Comparison of ENCODE assay signal across 11 cellular contexts in the genomic region with DNA sequence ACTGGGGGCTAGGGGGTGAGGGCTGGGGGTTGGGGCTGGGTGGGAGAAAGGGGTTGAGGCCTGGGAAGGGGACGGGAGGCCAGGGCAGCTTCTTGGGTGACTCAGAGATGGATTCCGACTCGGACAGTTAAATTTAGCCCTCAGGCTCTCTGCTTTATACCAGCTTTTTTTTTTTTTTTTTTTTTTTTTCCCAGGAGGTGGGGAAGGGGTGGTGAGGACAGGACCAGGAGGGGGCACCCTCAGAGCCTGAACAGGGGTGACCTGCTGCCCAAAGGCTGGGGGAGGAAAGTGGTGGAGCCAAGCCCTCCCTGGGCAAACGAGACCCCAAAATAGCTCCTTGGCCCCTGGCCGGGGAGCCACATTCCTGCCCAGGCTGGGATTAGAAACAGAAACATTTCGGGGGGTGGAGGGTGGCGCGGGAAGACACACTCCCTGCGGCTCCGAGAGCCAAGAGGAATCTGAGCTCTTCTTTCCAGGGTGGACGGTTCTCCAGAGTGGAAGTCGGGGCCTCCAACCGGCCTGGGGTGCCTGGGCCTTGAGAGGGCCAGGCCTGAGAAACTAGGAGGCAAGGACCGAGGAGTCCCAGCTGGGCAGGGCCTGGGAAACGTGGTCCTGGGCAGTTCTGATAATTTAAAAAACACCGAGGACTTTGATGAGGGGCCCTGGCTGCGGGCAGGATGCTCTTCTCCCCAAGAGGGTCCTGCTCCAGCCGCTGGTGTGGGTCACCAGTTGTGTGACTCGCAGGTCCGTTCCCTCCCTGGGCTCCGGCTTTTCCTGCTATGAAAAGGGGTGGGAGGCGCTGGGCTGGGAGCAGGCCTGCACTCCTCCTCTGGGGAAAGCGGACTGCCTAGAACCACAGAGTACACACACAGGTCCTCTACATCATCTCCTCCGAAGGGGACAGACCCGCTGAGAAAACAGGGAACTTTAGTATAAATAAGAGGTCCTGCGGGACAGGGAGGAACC. TPM values are rescaled to one million over a fixed set of nuclear protein-coding genes. Genes with fewer than 3 reads are reported as not detected.
DNase-seq lines count a peak whose midpoint lies in the region; ATAC-seq lines count a peak whose summit lies in the region.
"Had no signal": no experiment of that assay in that cellular context is flagged by ENCODE, and none has a peak within 500 bp of the region (broad histone marks: within the 10 kb centered on the region; RNA-seq: fewer than 3 reads in every experiment).

No MANE protein-coding gene starts in this region.

- no peaks in the 10 kb centered on the region for H4K20me1 ChIP-seq in GM23248 (ENCODE audit: insufficient read depth)

- H3K4me3 ChIP-seq in GM23248 (peak overlapping the region; percentile 64), skeletal muscle tissue (ENCODE audit: low read length in 3 of 3) (peak overlapping the region; percentile 59 to 91 (median 90))
- H3K4me3 ChIP-seq: GM12878 had no signal

- CTCF ChIA-PET in activated CD4-positive, alpha-beta T cell treated with anti-CD3 and anti-CD28 coated beads for 36 hours (lab: Charles Lee), result interaction anchor here (0.7 kb wide), 1 partner anchor 10 kb away, joined by 3 read pairs; no protein-coding TSS in a partner anchor

- 8 to 13% methylated on average over 23 to 26 of the region's 26 CpGs for WGBS in GM23248 (ENCODE audit: low coverage in 1 of 2, low lambda C conversion rate in 2 of 2, missing lambda C conversion rate in 2 of 2), 2 experiments

- H3K9ac ChIP-seq in GM23248, result peak overlapping the region; percentile 80
- H3K9ac ChIP-seq in skeletal muscle tissue (ENCODE audit: low read depth in 1 of 3, low read length in 3 of 3), result peak overlapping the region; percentile 51 to 94 (median 86)

- intact Hi-C loops in left ventricle myocardium superior (cut with micrococcal nuclease), result no loop called here
- intact Hi-C loops in activated CD4-positive, alpha-beta T cell treated with anti-CD3 and anti-CD28 coated beads for 36 hours (cut with DNase I, micrococcal nuclease), result no loop called here

- H3K4me2 ChIP-seq in GM23248 (ENCODE audit: unreplicated experiment), result peak overlapping the region; percentile 71

- H3K36me3 ChIP-seq in GM23248 (ENCODE audit: low read depth) (peaks cover 3% of the 10 kb centered on the region; the same call in 1 of the 2 replicates), skeletal muscle tissue (ENCODE audit: control insufficient read depth in 3 of 3, insufficient read depth in 3 of 3, low read length in 3 of 3) (peaks cover 17 to 22% (median 17%) of the 10 kb centered on the region in 3 donors)

- H3K9me2 ChIP-seq in GM23248 (ENCODE audit: insufficient read depth), result no peaks in the 10 kb centered on the region

- H3K9me3 ChIP-seq in GM23248 (ENCODE audit: low read depth), result no peaks in the 10 kb centered on the region
- H3K9me3 ChIP-seq in skeletal muscle tissue (ENCODE audit: control insufficient read depth in 3 of 3, low read length in 3 of 3), result no peaks in the 10 kb centered on the region

- H3K79me2 ChIP-seq in GM23248 (ENCODE audit: insufficient read depth), result peaks cover 34% of the 10 kb centered on the region

- no peak overlapping the region for H2AFZ ChIP-seq in GM23248

- peaks cover 29% of the 10 kb centered on the region for H3K36me3 Mint-ChIP-seq in activated CD4-positive, alpha-beta T cell treated with anti-CD3 and anti-CD28 coated beads for 36 hours (ENCODE audit: low read depth)

- H3K27me3 ChIP-seq in GM23248 (replicated peaks; ENCODE audit: insufficient read depth) (no peaks in the 10 kb centered on the region), skeletal muscle tissue (ENCODE audit: control insufficient read depth in 3 of 3, insufficient read depth in 3 of 3, low read length in 3 of 3) (no peaks in the 10 kb centered on the region)

- ATAC-seq in left ventricle myocardium superior (peak; percentile 76), GM21528 (IDR thresholded peaks at IDR 0.05; ENCODE audit: low FRiP score, unreplicated experiment) (no peak), HG02759 (IDR thresholded peaks at IDR 0.05; ENCODE audit: unreplicated experiment) (no peak)
- ATAC-seq in activated CD4-positive, alpha-beta T cell treated with anti-CD3 and anti-CD28 coated beads for 36 hours, result no peak
- ATAC-seq: GM12878; naive thymus-derived CD8-positive, alpha-beta T cell had no signal

- POLR2A ChIA-PET in activated CD4-positive, alpha-beta T cell treated with anti-CD3 and anti-CD28 coated beads for 36 hours (lab: Charles Lee), result interaction anchor here (0.8 kb wide), 1 partner anchor 19 kb away, joined by 3 read pairs; no protein-coding TSS in a partner anchor

- H3K27ac ChIP-seq in GM23248 (peak overlapping the region; percentile 87), skeletal muscle tissue (ENCODE audit: low read depth, low read length) (peak overlapping the region; percentile 95)

- peaks cover 16% of the 10 kb centered on the region for H3K4me1 Mint-ChIP-seq in activated CD4-positive, alpha-beta T cell treated with anti-CD3 and anti-CD28 coated beads for 36 hours

- H3K27ac Mint-ChIP-seq in activated CD4-positive, alpha-beta T cell treated with anti-CD3 and anti-CD28 coated beads for 36 hours, result no peak overlapping the region
- H3K27ac Mint-ChIP-seq: naive thymus-derived CD8-positive, alpha-beta T cell had no signal

- no peaks in the 10 kb centered on the region for H3K9me3 Mint-ChIP-seq in activated CD4-positive, alpha-beta T cell treated with anti-CD3 and anti-CD28 coated beads for 36 hours (ENCODE audit: low read depth)
- H3K9me3 Mint-ChIP-seq: naive thymus-derived CD8-positive, alpha-beta T cell had no signal

- in situ Hi-C loops in GM23248 (cut with MboI), result no loop called here

- H3K4me3 Mint-ChIP-seq in activated CD4-positive, alpha-beta T cell treated with anti-CD3 and anti-CD28 coated beads for 36 hours, result no peak overlapping the region
- H3K4me3 Mint-ChIP-seq: naive thymus-derived CD8-positive, alpha-beta T cell had no signal

- H3K27me3 Mint-ChIP-seq in activated CD4-positive, alpha-beta T cell treated with anti-CD3 and anti-CD28 coated beads for 36 hours, result peaks cover 9% of the 10 kb centered on the region

- DNase-seq in GM23248 (peak; percentile 92), astrocyte of the hippocampus (ENCODE audit: low read depth, low spot score) (peak; percentile 66), left ventricle myocardium superior (peak; percentile 91), T-helper 9 cell (no peak)
- DNase-seq in activated CD4-positive, alpha-beta T cell treated with anti-CD3 and anti-CD28 coated beads for 36 hours, result no peak
- DNase-seq: activated naive CD4-positive, alpha-beta T cell treated with Interleukin-2 at 50 U/mL for 16 hours; naive thymus-derived CD8-positive, alpha-beta T cell had no signal

- peaks cover 19% of the 10 kb centered on the region for H3K4me1 ChIP-seq in GM23248 (ENCODE audit: insufficient read depth)
- H3K4me1 ChIP-seq in skeletal muscle tissue (ENCODE audit: control insufficient read depth in 3 of 3, insufficient read depth in 3 of 3, low read length in 3 of 3), result peaks cover 62 to 79% (median 71%) of the 10 kb centered on the region in 3 donors

- peaks cover 11% of the 10 kb centered on the region for H3F3A ChIP-seq in GM23248 (ENCODE audit: insufficient read depth)

RNA-seq across cellular contexts. Expression of a gene that starts 0.8 kb away (rescaled TPM):
- total RNA-seq in GM23248 (2014; rRNA removed; shearing (Covaris generic)), result 26.6 and 34.4 TPM in 2 replicates
- 13.0 and 15.3 TPM in 2 replicates for polyA plus RNA-seq in GM23248 (2016; fragmentation: Nextera tagmentation; extraction: Ambion mirVana)
- total RNA-seq in left ventricle myocardium superior, result 275 TPM
- total RNA-seq in skeletal muscle tissue, result 160 TPM
- total RNA-seq in activated CD4-positive, alpha-beta T cell treated with anti-CD3 and anti-CD28 coated beads for 36 hours, result 10 to 100 TPM; 15.0 to 19.4 TPM

RNA-seq across cellular contexts. Expression of a gene that starts 9.5 kb away (rescaled TPM):
- total RNA-seq in GM23248 (2014; rRNA removed; shearing (Covaris generic)), result 32.2 and 32.6 TPM in 2 replicates
- 11.5 and 14.5 TPM in 2 replicates for polyA plus RNA-seq in GM23248 (2016; fragmentation: Nextera tagmentation; extraction: Ambion mirVana)
- total RNA-seq in left ventricle myocardium superior, result 64.6 TPM
- 20.4 TPM for total RNA-seq in skeletal muscle tissue
- total RNA-seq in activated CD4-positive, alpha-beta T cell treated with anti-CD3 and anti-CD28 coated beads for 36 hours, result 10 to 100 TPM; 31.1 to 35.1 TPM

RNA-seq across cellular contexts. Expression of a gene that starts 14.1 kb away (rescaled TPM):
- total RNA-seq in GM23248 (2014; rRNA removed; shearing (Covaris generic)), result 14.4 and 16.8 TPM in 2 replicates
- polyA plus RNA-seq in GM23248 (2016; fragmentation: Nextera tagmentation; extraction: Ambion mirVana), result 6.1 and 8.2 TPM in 2 replicates
- 26.1 TPM for total RNA-seq in left ventricle myocardium superior
- total RNA-seq in skeletal muscle tissue, result 8.4 TPM
- 1 to 10 TPM; 2.0 to 2.2 TPM for total RNA-seq in activated CD4-positive, alpha-beta T cell treated with anti-CD3 and anti-CD28 coated beads for 36 hours

RNA-seq across cellular contexts. Expression of a gene that starts 32.0 kb away (rescaled TPM):
- total RNA-seq in GM23248 (2014; rRNA removed; shearing (Covaris generic)), result not detected in 2 replicates
- not detected in 2 replicates for polyA plus RNA-seq in GM23248 (2016; fragmentation: Nextera tagmentation; extraction: Ambion mirVana)
- total RNA-seq in left ventricle myocardium superior (not detected), skeletal muscle tissue (not detected)
- total RNA-seq in activated CD4-positive, alpha-beta T cell treated with anti-CD3 and anti-CD28 coated beads for 36 hours, result under 1 TPM; 0.21 to 0.23 TPM
- polyA plus RNA-seq: naive thymus-derived CD8-positive, alpha-beta T cell had no signal

RNA-seq across cellular contexts. Expression of a gene that starts 49.9 kb away (rescaled TPM):
- total RNA-seq in GM23248 (2014; rRNA removed; shearing (Covaris generic)), result not detected in 2 replicates
- polyA plus RNA-seq in GM23248 (2016; fragmentation: Nextera tagmentation; extraction: Ambion mirVana), result not detected in 2 replicates
- total RNA-seq in left ventricle myocardium superior (not detected), skeletal muscle tissue (not detected)
- total RNA-seq in activated CD4-positive, alpha-beta T cell treated with anti-CD3 and anti-CD28 coated beads for 36 hours, result not detected
- total RNA-seq: naive thymus-derived CD8-positive, alpha-beta T cell had no signal
- polyA plus RNA-seq: naive thymus-derived CD8-positive, alpha-beta T cell had no signal

Comparison
In these comparisons a context has a peak if more than half of its experiments do, and no peak if none do; other contexts are left out.
1. DNase-seq: peak in GM23248 (single experiment), astrocyte of the hippocampus (single experiment) and left ventricle myocardium superior (single experiment); none in activated CD4-positive, alpha-beta T cell treated with anti-CD3 and anti-CD28 coated beads for 36 hours (single experiment) and T-helper 9 cell (single experiment).